In the genomic region with DNA sequence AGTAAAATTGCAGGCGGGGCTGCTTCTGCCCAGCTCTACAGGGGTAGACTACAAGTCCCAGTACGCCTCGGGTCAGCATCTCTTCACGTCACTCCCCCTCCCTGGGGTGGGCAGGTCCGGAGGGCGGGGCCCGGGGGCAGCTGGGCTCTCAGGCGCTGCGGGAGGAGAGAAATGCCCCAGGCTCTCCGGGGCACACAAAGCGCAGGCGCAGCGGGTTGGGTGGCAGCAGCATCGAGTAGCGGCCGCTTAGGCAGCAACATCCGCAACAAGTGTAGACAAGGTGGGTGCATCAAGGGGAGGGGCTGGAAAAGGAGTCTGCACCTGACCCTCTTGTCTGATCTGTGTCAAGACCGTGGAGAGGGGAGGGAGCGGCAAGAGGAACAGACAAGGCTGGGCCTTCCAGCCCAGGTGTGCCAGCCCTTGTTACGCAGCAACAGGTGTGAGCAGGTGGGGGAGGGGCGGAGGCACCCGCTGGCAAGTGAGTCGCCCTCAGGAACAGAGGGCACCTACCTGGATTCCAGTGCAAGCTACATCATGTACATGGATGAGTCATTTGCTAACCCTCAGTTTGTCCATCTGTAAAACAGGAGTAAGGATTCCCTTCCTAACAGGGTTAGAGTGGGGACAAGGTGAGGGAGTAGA, we compare ENCODE assay signal across 8 cellular contexts. TPM values are rescaled to one million over a fixed set of nuclear protein-coding genes. Genes with fewer than 3 reads are reported as not detected.
DNase-seq lines count a peak whose midpoint lies in the region; ATAC-seq and TF ChIP-seq lines count a peak whose summit lies in the region.

No MANE protein-coding gene starts in this region.

- intact Hi-C loops in Panc1 (cut with micrococcal nuclease; ENCODE audit: unreplicated experiment): no loop called here
- intact Hi-C loops in activated T-helper 2 cell treated with anti-CD3 and anti-CD28 coated beads, Interferon-gamma antibody, Interleukin-2, Interleukin-4, amounts not matched to agents 10 μg/mL and 5 μg/mL and 100 μg/mL, durations not matched to agents 14 hours and 24 hours and 36 hours (cut with micrococcal nuclease): loop anchor here (1.0 kb wide), 1 partner anchor 49 kb away; a partner anchor contains a TSS

- CTCF ChIA-PET in BJ (lab: Yijun Ruan, JAX): interaction anchor here (1.1 to 6.3 kb wide), 5 partner anchors 11 to 233 kb away, joined by 3 to 66 read pairs (median 3); no protein-coding TSS in a partner anchor
- CTCF ChIA-PET in Panc1 (lab: Charles Lee): interaction anchor here (0.6 to 2.0 kb wide), 3 partner anchors 22 to 351 kb away, joined by 6 to 8 read pairs (median 7); no protein-coding TSS in a partner anchor

- in situ Hi-C loops in Panc1 (cut with HindIII; ENCODE audit: low pct_unique_long_range_greater_than_20kb, low sequenced_read_pairs): no loop called here

- no peaks in the 10 kb centered on the region for H3K36me3 Mint-ChIP-seq in activated T-helper 2 cell treated with anti-CD3 and anti-CD28 coated beads, Interferon-gamma antibody, Interleukin-2, Interleukin-4, amounts not matched to agents 10 μg/mL and 5 μg/mL and 100 μg/mL, durations not matched to agents 14 hours and 24 hours and 36 hours (ENCODE audit: low read depth)
- H3K36me3 Mint-ChIP-seq in natural killer cell treated with Interleukin-12 subunit alpha and Interleukin-12 subunit beta and Interleukin-15 and Interleukin-18, amount 100 ng/mL, for 72 hours: no peaks in the 10 kb centered on the region

- BruUV-seq in Panc1 (replicated peaks; lab: Mats Ljungman, UMichigan): no TSS peak

- TF ChIP-seq EP300 in Ishikawa (IDR thresholded peaks at IDR 0.05; ENCODE audit: borderline replicate concordance): no peak

- no peaks in the 10 kb centered on the region for H3K36me3 ChIP-seq in BJ (ENCODE audit: control insufficient read depth, insufficient read depth, low read length)
- no peaks in the 10 kb centered on the region for H3K36me3 ChIP-seq in Panc1 (ENCODE audit: control insufficient read depth, insufficient read depth, low read length)

- TF ChIP-seq CTCF in BJ (IDR thresholded peaks at IDR 0.05; ENCODE audit: insufficient read depth, low read depth, low read length) (no peak), Panc1 (IDR thresholded peaks at IDR 0.05) (no peak)

- no peak for TF ChIP-seq RAD21 in Ishikawa (IDR thresholded peaks at IDR 0.05; ENCODE audit: low read depth)

- H3K9me3 ChIP-seq in Panc1 (ENCODE audit: control insufficient read depth, insufficient read depth, low read depth, low read length): no peaks in the 10 kb centered on the region

- H3K4me1 ChIP-seq in Panc1 (ENCODE audit: control insufficient read depth, insufficient read depth, low read length): no peaks in the 10 kb centered on the region; the same call in 1 of the 2 replicates

- H3K4me3 Mint-ChIP-seq in activated T-helper 2 cell treated with anti-CD3 and anti-CD28 coated beads, Interferon-gamma antibody, Interleukin-2, Interleukin-4, amounts not matched to agents 10 μg/mL and 5 μg/mL and 100 μg/mL, durations not matched to agents 14 hours and 24 hours and 36 hours (ENCODE audit: low read depth): peak overlapping the region; percentile 69
- H3K4me3 Mint-ChIP-seq in natural killer cell treated with Interleukin-12 subunit alpha and Interleukin-12 subunit beta and Interleukin-15 and Interleukin-18, amount 100 ng/mL, for 72 hours: peak overlapping the region; percentile 45

- H3K27me3 ChIP-seq in BJ (ENCODE audit: control insufficient read depth, insufficient read depth, low read length): peaks cover 15% of the 10 kb centered on the region
- no peaks in the 10 kb centered on the region for H3K27me3 ChIP-seq in Panc1 (ENCODE audit: control insufficient read depth, insufficient read depth, low read length)

- ATAC-seq in GM21360 (IDR thresholded peaks at IDR 0.05; ENCODE audit: unreplicated experiment) (peak; percentile 93), Panc1 (peak; percentile 97)
- ATAC-seq in natural killer cell treated with Interleukin-12 subunit alpha and Interleukin-12 subunit beta and Interleukin-15 and Interleukin-18, amount 100 ng/mL, for 72 hours: peak; percentile 97 to 98

- H3K27me3 Mint-ChIP-seq in activated T-helper 2 cell treated with anti-CD3 and anti-CD28 coated beads, Interferon-gamma antibody, Interleukin-2, Interleukin-4, amounts not matched to agents 10 μg/mL and 5 μg/mL and 100 μg/mL, durations not matched to agents 14 hours and 24 hours and 36 hours (ENCODE audit: low read depth): peaks cover 3% of the 10 kb centered on the region
- peaks cover 0 to 8% of the 10 kb centered on the region in 2 donors for H3K27me3 Mint-ChIP-seq in natural killer cell treated with Interleukin-12 subunit alpha and Interleukin-12 subunit beta and Interleukin-15 and Interleukin-18, amount 100 ng/mL, for 72 hours

- POLR2A ChIA-PET in BJ (lab: Charles Lee) (no interaction called here), Panc1 (lab: Charles Lee) (no interaction called here)

- DNase-seq in BJ (ENCODE audit: low read depth) (peak; percentile 30), Panc1 (ENCODE audit: low read depth, low spot score) (peak; percentile 22), fibroblast of peridontal ligament (ENCODE audit: extremely low read depth) (peak; percentile 63)
- DNase-seq in activated T-helper 2 cell treated with anti-CD3 and anti-CD28 coated beads, Interferon-gamma antibody, Interleukin-2, Interleukin-4, amounts not matched to agents 10 μg/mL and 5 μg/mL and 100 μg/mL, durations not matched to agents 14 hours and 24 hours and 36 hours (ENCODE audit: low spot score): peak; percentile 81
- peak; percentile 86 for DNase-seq in natural killer cell treated with Interleukin-12 subunit alpha and Interleukin-12 subunit beta and Interleukin-15 and Interleukin-18, amount 100 ng/mL, for 72 hours (ENCODE audit: low spot score)
- peak; percentile 92 for DNase-seq in stimulated activated naive CD4-positive, alpha-beta T cell treated with Interleukin-2 at 50 U/mL for 16 hours (lab: John Stamatoyannopoulos, UW)

- H3K4me3 ChIP-seq in BJ (ENCODE audit: low read depth, low read length) (peak overlapping the region; percentile 9; the same call in 1 of the 2 replicates), Panc1 (ENCODE audit: low read depth in 2 of 2, low read length in 2 of 2) (peak overlapping the region; percentile 29 to 52)

- H3K27ac ChIP-seq in Panc1 (ENCODE audit: low read length): peak overlapping the region; percentile 13; the same call in 1 of the 2 replicates

- H3K27ac Mint-ChIP-seq in activated T-helper 2 cell treated with anti-CD3 and anti-CD28 coated beads, Interferon-gamma antibody, Interleukin-2, Interleukin-4, amounts not matched to agents 10 μg/mL and 5 μg/mL and 100 μg/mL, durations not matched to agents 14 hours and 24 hours and 36 hours: no peak overlapping the region
- H3K27ac Mint-ChIP-seq in natural killer cell treated with Interleukin-12 subunit alpha and Interleukin-12 subunit beta and Interleukin-15 and Interleukin-18, amount 100 ng/mL, for 72 hours: no peak overlapping the region

- no peaks in the 10 kb centered on the region for H3K9me3 Mint-ChIP-seq in activated T-helper 2 cell treated with anti-CD3 and anti-CD28 coated beads, Interferon-gamma antibody, Interleukin-2, Interleukin-4, amounts not matched to agents 10 μg/mL and 5 μg/mL and 100 μg/mL, durations not matched to agents 14 hours and 24 hours and 36 hours
- H3K9me3 Mint-ChIP-seq in natural killer cell treated with Interleukin-12 subunit alpha and Interleukin-12 subunit beta and Interleukin-15 and Interleukin-18, amount 100 ng/mL, for 72 hours: no peaks in the 10 kb centered on the region

- H3K4me1 Mint-ChIP-seq in activated T-helper 2 cell treated with anti-CD3 and anti-CD28 coated beads, Interferon-gamma antibody, Interleukin-2, Interleukin-4, amounts not matched to agents 10 μg/mL and 5 μg/mL and 100 μg/mL, durations not matched to agents 14 hours and 24 hours and 36 hours (ENCODE audit: low read depth): peaks cover 10% of the 10 kb centered on the region
- peaks cover 0 to 8% of the 10 kb centered on the region in 2 donors for H3K4me1 Mint-ChIP-seq in natural killer cell treated with Interleukin-12 subunit alpha and Interleukin-12 subunit beta and Interleukin-15 and Interleukin-18, amount 100 ng/mL, for 72 hours (ENCODE audit: low read depth in 2 of 2)

TF ChIP-seq in Ishikawa, 13 proteins besides CTCF, POLR2A, EP300 and RAD21:
- TF ChIP-seq, protein P1, sequence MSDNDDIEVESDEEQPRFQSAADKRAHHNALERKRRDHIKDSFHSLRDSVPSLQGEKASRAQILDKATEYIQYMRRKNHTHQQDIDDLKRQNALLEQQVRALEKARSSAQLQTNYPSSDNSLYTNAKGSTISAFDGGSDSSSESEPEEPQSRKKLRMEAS (IDR thresholded peaks at IDR 0.05): no peak
- peak; percentile 85 for TF ChIP-seq CREB1 (IDR thresholded peaks at IDR 0.05; ENCODE audit: low read depth)

RNA-seq across cellular contexts. Expression of a gene that starts 1.2 kb away (rescaled TPM):
- polyA plus RNA-seq in BJ (2011; rRNA removed): 0.29 and 0.40 TPM in 2 replicates
- 0.33 TPM in 1 of 2 replicates, not detected in the other for polyA minus RNA-seq in BJ (2011; rRNA and poly(A)+ RNA removed)
- 6.6 TPM for total RNA-seq in Panc1 (2021; ENCODE audit: unreplicated experiment)
- polyA plus RNA-seq in Panc1 (2012; ENCODE audit: insufficient read length): 22.1 TPM
- 1.2 and 1.4 TPM in 2 replicates for total RNA-seq in activated T-helper 2 cell treated with anti-CD3 and anti-CD28 coated beads, Interferon-gamma antibody, Interleukin-2, Interleukin-4, amounts not matched to agents 10 μg/mL and 5 μg/mL and 100 μg/mL, durations not matched to agents 14 hours and 24 hours and 36 hours
- total RNA-seq in natural killer cell treated with Interleukin-12 subunit alpha and Interleukin-12 subunit beta and Interleukin-15 and Interleukin-18, amount 100 ng/mL, for 72 hours: 1 to 10 TPM in 1 of 2 donors, under 1 TPM in 1; 0.45 to 3.2 TPM

RNA-seq across cellular contexts. Expression of a gene that starts 49.7 kb away (rescaled TPM):
- 18.0 and 19.1 TPM in 2 replicates for polyA plus RNA-seq in BJ (2011; rRNA removed)
- 37.7 and 40.5 TPM in 2 replicates for polyA minus RNA-seq in BJ (2011; rRNA and poly(A)+ RNA removed)
- 62.8 TPM for total RNA-seq in Panc1 (2021; ENCODE audit: unreplicated experiment)
- polyA plus RNA-seq in Panc1 (2012; ENCODE audit: insufficient read length): 45.6 TPM
- total RNA-seq in activated T-helper 2 cell treated with anti-CD3 and anti-CD28 coated beads, Interferon-gamma antibody, Interleukin-2, Interleukin-4, amounts not matched to agents 10 μg/mL and 5 μg/mL and 100 μg/mL, durations not matched to agents 14 hours and 24 hours and 36 hours: 19.2 and 19.3 TPM in 2 replicates
- 10 to 100 TPM; 15.2 to 17.2 TPM for total RNA-seq in natural killer cell treated with Interleukin-12 subunit alpha and Interleukin-12 subunit beta and Interleukin-15 and Interleukin-18, amount 100 ng/mL, for 72 hours

Comparison
In these comparisons a context has a peak if more than half of its experiments do, and no peak if none do; other contexts are left out.
1. Peak in every context shown above with its lines: DNase-seq, ATAC-seq, H3K4me3 ChIP-seq and H3K27ac ChIP-seq.
2. DNase-seq: peak in every context shown above with its lines; median percentile 92 in stimulated activated naive CD4-positive, alpha-beta T cell treated with Interleukin-2 at 50 U/mL for 16 hours; 86 in natural killer cell treated with Interleukin-12 subunit alpha and Interleukin-12 subunit beta and Interleukin-15 and Interleukin-18, amount 100 ng/mL, for 72 hours; 81 in activated T-helper 2 cell treated with anti-CD3 and anti-CD28 coated beads, Interferon-gamma antibody, Interleukin-2, Interleukin-4, amounts not matched to agents 10 μg/mL and 5 μg/mL and 100 μg/mL, durations not matched to agents 14 hours and 24 hours and 36 hours; 63 in fibroblast of peridontal ligament; 30 in BJ; 22 in Panc1.